Comparison of ENCODE assay signal across 12 cellular contexts in the genomic region with DNA sequence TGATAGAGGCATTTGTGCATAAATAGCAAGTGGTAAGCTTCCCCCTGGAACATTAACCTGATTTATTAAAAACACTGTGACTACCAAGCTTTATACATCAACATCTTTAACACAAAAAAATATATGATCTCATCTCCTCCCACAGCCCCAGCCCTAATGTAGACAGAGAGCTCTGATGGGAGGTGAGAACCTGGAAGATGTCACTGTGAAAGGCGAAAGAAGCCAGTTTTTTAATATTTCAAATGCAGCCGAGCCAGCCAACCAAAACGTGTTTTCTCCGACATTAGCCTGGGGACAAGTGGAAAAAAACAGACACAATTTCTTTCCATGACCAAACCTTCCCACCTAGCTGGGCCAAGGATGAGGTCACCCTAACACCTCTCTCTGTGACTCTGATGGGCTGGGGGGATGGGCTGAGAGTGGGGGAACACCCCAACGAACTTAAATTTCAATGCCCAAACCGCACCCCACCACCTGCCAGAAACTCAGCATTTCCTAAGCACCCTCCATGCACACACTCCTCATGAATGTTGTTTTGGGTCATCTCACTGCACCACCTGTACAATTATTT.
"Had no signal": no experiment of that assay in that cellular context is flagged by ENCODE, and none has a peak within 500 bp of the region (broad histone marks: within the 10 kb centered on the region; RNA-seq: fewer than 3 reads in every experiment).

No MANE protein-coding gene starts in this region.

- H3K27me3 ChIP-seq: tibial artery, vagina had no signal

- H3K4me3 ChIP-seq: esophagus squamous epithelium, tibial artery, vagina had no signal

- H3K4me1 ChIP-seq: esophagus squamous epithelium, tibial artery had no signal

- ATAC-seq: activated naive CD4-positive, alpha-beta T cell treated with anti-CD3 and anti-CD28 coated beads, Interleukin-2, amount 50 U/mL, for 72 hours; left lobe of liver had no signal

- H3K27ac Mint-ChIP-seq: activated CD4-positive, alpha-beta T cell treated with anti-CD3 and anti-CD28 coated beads, Interleukin-2, amount 10 ng/mL, durations not matched to agents 7 days and 5 days; activated naive CD4-positive, alpha-beta T cell treated with anti-CD3 and anti-CD28 coated beads, Interleukin-2, amount 50 U/mL, for 72 hours; nephron progenitor cell had no signal

- H3K36me3 ChIP-seq: esophagus squamous epithelium, tibial artery, vagina had no signal

- H3K27ac ChIP-seq: esophagus squamous epithelium, tibial artery, vagina had no signal

- DNase-seq: activated CD4-positive, alpha-beta T cell treated with anti-CD3 and anti-CD28 coated beads, Interleukin-2, amount 10 ng/mL, durations not matched to agents 7 days and 5 days; activated CD4-positive, CD25-positive, alpha-beta regulatory T cell; activated T-cell treated with anti-CD3 and anti-CD28 coated beads, Interleukin-2, amount 50 U/mL, for 1 hour; esophagus squamous epithelium; foreskin fibroblast; mammary epithelial cell; nephron progenitor cell; T-helper 2 cell had no signal

- H3K9me3 ChIP-seq: tibial artery, vagina had no signal

- H3K4me3 Mint-ChIP-seq: activated CD4-positive, alpha-beta T cell treated with anti-CD3 and anti-CD28 coated beads, Interleukin-2, amount 10 ng/mL, durations not matched to agents 7 days and 5 days; nephron progenitor cell had no signal

- H3K27me3 Mint-ChIP-seq: activated CD4-positive, alpha-beta T cell treated with anti-CD3 and anti-CD28 coated beads, Interleukin-2, amount 10 ng/mL, durations not matched to agents 7 days and 5 days had no signal
